Comparison of ENCODE assay signal across 29 cellular contexts in genomic region chr18:22429564-22429963, GRCh38. TPM values are rescaled to one million over a fixed set of nuclear protein-coding genes. Genes with fewer than 3 reads are reported as not detected.
"Had no signal": no experiment of that assay in that cellular context is flagged by ENCODE, and none has a peak within 500 bp of the region (broad histone marks: within the 10 kb centered on the region; RNA-seq: fewer than 3 reads in every experiment).

No MANE protein-coding gene starts in this region.

- H3K4me1 Mint-ChIP-seq: activated CD4-positive, alpha-beta T cell treated with anti-CD3 and anti-CD28 coated beads, Interleukin-2, amount 10 ng/mL, durations not matched to agents 7 days and 5 days; activated naive CD8-positive, alpha-beta T cell treated with anti-CD3 and anti-CD28 coated beads for 36 hours had no signal

- DNase-seq: activated CD4-positive, alpha-beta T cell treated with anti-CD3 and anti-CD28 coated beads, Interleukin-2, amount 10 ng/mL, durations not matched to agents 7 days and 5 days; activated CD4-positive, alpha-beta T cell treated with anti-CD3 and anti-CD28 coated beads, Interleukin-2, amount 50 U/mL, for 48 hours; activated CD8-positive, alpha-beta T cell treated with anti-CD3 and anti-CD28 coated beads, Interleukin-2, amount 10 ng/mL, durations not matched to agents 7 days and 5 days; activated effector memory CD4-positive, alpha-beta T cell treated with Interleukin-2 at 50 U/mL for 16 hours; activated naive CD4-positive, alpha-beta T cell treated with anti-CD3 and anti-CD28 coated beads, Interleukin-2, amount 50 U/mL, for 16 hours; activated naive CD8-positive, alpha-beta T cell treated with anti-CD3 and anti-CD28 coated beads for 36 hours; activated T-cell treated with anti-CD3 and anti-CD28 coated beads, Interleukin-2, amount 50 U/mL, for 4 hours; amniotic stem cell; aorta; Karpas-422; KBM-7; NCI-H1105; NCI-H1417 treated with DMSO at 0.1 percent for 48 hours; NCI-H187 treated with DMSO at 0.1 percent for 48 hours; NCI-H2081; NCI-H226; NCI-H446 treated with DMSO at 0.1 percent for 48 hours; NCI-H524; NCI-H69; NCI-H82; SHP77; SJCRH30; T1000; WERI-Rb-1 had no signal

- H3K27me3 Mint-ChIP-seq: activated CD4-positive, alpha-beta T cell treated with anti-CD3 and anti-CD28 coated beads, Interleukin-2, amount 10 ng/mL, durations not matched to agents 7 days and 5 days; activated naive CD8-positive, alpha-beta T cell treated with anti-CD3 and anti-CD28 coated beads for 36 hours had no signal

- H3K9me3 Mint-ChIP-seq: activated CD4-positive, alpha-beta T cell treated with anti-CD3 and anti-CD28 coated beads, Interleukin-2, amount 10 ng/mL, durations not matched to agents 7 days and 5 days; activated naive CD8-positive, alpha-beta T cell treated with anti-CD3 and anti-CD28 coated beads for 36 hours had no signal

- H3K36me3 Mint-ChIP-seq: activated naive CD8-positive, alpha-beta T cell treated with anti-CD3 and anti-CD28 coated beads for 36 hours had no signal

- H3K27ac Mint-ChIP-seq: activated CD4-positive, alpha-beta T cell treated with anti-CD3 and anti-CD28 coated beads, Interleukin-2, amount 10 ng/mL, durations not matched to agents 7 days and 5 days; activated CD8-positive, alpha-beta T cell treated with anti-CD3 and anti-CD28 coated beads, Interleukin-2, amount 10 ng/mL, durations not matched to agents 7 days and 5 days; activated naive CD8-positive, alpha-beta T cell treated with anti-CD3 and anti-CD28 coated beads for 36 hours had no signal

- H3K4me3 Mint-ChIP-seq: activated CD4-positive, alpha-beta T cell treated with anti-CD3 and anti-CD28 coated beads, Interleukin-2, amount 10 ng/mL, durations not matched to agents 7 days and 5 days; activated CD8-positive, alpha-beta T cell treated with anti-CD3 and anti-CD28 coated beads, Interleukin-2, amount 10 ng/mL, durations not matched to agents 7 days and 5 days; activated naive CD8-positive, alpha-beta T cell treated with anti-CD3 and anti-CD28 coated beads for 36 hours; activated T-cell treated with anti-CD3 and anti-CD28 coated beads, Interleukin-2, amount 50 U/mL, for 4 hours had no signal

- ATAC-seq: activated CD8-positive, alpha-beta T cell treated with anti-CD3 and anti-CD28 coated beads, Interleukin-2, amount 10 ng/mL, durations not matched to agents 7 days and 5 days; activated T-cell treated with anti-CD3 and anti-CD28 coated beads, Interleukin-2, amount 50 U/mL, for 4 hours; Panc1 had no signal

RNA-seq across cellular contexts. Expression of gene CTAGE1, which starts 11.8 kb away (rescaled TPM):
- total RNA-seq: activated CD4-positive, alpha-beta T cell treated with anti-CD3 and anti-CD28 coated beads, Interleukin-2, amount 10 ng/mL, durations not matched to agents 7 days and 5 days; activated CD8-positive, alpha-beta T cell treated with anti-CD3 and anti-CD28 coated beads, Interleukin-2, amount 10 ng/mL, durations not matched to agents 7 days and 5 days; activated naive CD8-positive, alpha-beta T cell treated with anti-CD3 and anti-CD28 coated beads for 36 hours; activated T-cell treated with anti-CD3 and anti-CD28 coated beads, Interleukin-2, amount 50 U/mL, for 4 hours; aorta; cardiac muscle cell; MCF 10A; SJCRH30; T-helper 1 cell treated with Interleukin-12 subunit alpha and Interleukin-12 subunit beta and Interleukin-4 antibody, amounts not matched to agents 30 ng/mL and 1 ng/mL, for 36 hours; T-helper 2 cell treated with Interferon-gamma antibody and Interleukin-4, amounts not matched to agents 100 ng/mL and 5 ng/mL, for 36 hours had no signal
